2 cellular contexts compared by ENCODE assay signal in the genomic region with DNA sequence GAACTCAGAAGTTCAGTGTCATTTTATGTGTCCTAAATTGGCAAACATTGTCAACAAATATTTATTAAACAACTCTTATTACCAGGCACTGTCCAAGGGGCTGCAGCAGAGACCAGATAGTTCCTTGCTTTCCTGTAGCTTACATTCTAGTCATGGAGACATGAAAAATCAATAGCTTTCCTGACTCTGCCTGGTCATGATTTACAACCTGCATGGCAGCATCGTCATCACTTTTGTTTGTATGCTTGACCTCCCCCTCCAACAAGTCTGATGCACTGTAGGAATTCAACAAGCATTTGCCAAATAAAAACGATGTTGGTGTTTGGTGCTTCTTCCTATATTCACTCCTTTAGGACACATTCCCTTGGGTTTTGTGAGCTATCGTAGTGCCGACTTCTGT.
TF ChIP-seq lines count a peak whose summit lies in the region.

No MANE protein-coding gene starts in this region.

TF ChIP-seq in WTC11, 78 proteins besides CTCF, POLR2A, EP300 and RAD21 (continued from another document):
- TF ChIP-seq, protein P1, sequence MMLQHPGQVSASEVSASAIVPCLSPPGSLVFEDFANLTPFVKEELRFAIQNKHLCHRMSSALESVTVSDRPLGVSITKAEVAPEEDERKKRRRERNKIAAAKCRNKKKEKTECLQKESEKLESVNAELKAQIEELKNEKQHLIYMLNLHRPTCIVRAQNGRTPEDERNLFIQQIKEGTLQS (CRISPR knock-in tag; conservative IDR thresholded peaks at IDR 0.05) = no peak
- TF ChIP-seq, protein P2, sequence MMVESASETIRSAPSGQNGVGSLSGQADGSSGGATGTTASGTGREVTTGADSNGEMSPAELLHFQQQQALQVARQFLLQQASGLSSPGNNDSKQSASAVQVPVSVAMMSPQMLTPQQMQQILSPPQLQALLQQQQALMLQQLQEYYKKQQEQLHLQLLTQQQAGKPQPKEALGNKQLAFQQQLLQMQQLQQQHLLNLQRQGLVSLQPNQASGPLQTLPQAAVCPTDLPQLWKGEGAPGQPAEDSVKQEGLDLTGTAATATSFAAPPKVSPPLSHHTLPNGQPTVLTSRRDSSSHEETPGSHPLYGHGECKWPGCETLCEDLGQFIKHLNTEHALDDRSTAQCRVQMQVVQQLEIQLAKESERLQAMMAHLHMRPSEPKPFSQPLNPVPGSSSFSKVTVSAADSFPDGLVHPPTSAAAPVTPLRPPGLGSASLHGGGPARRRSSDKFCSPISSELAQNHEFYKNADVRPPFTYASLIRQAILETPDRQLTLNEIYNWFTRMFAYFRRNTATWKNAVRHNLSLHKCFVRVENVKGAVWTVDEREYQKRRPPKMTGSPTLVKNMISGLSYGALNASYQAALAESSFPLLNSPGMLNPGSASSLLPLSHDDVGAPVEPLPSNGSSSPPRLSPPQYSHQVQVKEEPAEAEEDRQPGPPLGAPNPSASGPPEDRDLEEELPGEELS (CRISPR knock-in tag; IDR thresholded peaks at IDR 0.05) = no peak
- TF ChIP-seq CREB1 (CRISPR knock-in tag; IDR thresholded peaks at IDR 0.05) (no peak), IRF2 (CRISPR knock-in tag; IDR thresholded peaks at IDR 0.05; ENCODE audit: borderline replicate concordance, low read depth) (no peak), MYBL2 (CRISPR knock-in tag; IDR thresholded peaks at IDR 0.05) (no peak), RORB (CRISPR knock-in tag; IDR thresholded peaks at IDR 0.05) (no peak), TEAD4 (CRISPR knock-in tag; IDR thresholded peaks at IDR 0.05) (no peak), ZNF416 (CRISPR knock-in tag; IDR thresholded peaks at IDR 0.05) (no peak)
- TF ChIP-seq, protein P3, sequence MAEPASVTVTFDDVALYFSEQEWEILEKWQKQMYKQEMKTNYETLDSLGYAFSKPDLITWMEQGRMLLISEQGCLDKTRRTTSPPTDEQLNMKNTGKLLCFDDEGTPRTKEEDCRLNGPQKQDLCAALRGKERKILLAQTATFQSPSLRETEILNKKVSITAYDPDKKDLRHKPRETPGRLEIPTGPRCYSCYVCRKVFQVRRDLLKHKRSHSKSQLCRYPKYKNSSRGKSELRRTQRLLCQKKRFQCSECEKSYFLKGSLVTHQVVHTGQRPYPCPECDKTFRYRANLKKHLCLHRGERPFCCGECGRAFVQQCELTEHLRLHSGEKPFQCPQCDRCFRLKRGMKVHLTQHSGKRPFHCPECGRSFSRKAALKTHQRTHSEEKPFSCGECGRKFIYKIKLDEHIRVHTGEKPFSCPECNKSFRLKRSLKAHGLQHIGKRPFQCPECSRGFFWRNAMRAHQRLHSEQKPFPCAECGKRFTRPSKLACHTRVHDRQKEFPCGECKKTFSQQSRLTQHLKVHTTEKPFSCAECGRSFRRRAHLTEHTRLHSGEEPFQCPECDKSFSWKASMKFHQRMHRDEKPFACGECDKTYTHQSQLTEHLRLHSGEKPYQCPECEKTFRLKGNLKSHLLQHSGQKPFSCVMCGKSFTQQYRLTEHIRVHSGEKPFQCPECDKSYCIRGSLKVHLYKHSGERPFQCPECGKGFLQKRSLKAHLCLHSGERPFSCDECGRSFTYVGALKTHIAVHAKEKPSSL (CRISPR knock-in tag; conservative IDR thresholded peaks at IDR 0.05) = no peak
- TF ChIP-seq, protein P4, sequence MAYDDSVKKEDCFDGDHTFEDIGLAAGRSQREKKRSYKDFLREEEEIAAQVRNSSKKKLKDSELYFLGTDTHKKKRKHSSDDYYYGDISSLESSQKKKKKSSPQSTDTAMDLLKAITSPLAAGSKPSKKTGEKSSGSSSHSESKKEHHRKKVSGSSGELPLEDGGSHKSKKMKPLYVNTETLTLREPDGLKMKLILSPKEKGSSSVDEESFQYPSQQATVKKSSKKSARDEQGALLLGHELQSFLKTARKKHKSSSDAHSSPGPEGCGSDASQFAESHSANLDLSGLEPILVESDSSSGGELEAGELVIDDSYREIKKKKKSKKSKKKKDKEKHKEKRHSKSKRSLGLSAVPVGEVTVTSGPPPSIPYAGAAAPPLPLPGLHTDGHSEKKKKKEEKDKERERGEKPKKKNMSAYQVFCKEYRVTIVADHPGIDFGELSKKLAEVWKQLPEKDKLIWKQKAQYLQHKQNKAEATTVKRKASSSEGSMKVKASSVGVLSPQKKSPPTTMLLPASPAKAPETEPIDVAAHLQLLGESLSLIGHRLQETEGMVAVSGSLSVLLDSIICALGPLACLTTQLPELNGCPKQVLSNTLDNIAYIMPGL (CRISPR knock-in tag; IDR thresholded peaks at IDR 0.05) = no peak
- TF ChIP-seq, protein P5, sequence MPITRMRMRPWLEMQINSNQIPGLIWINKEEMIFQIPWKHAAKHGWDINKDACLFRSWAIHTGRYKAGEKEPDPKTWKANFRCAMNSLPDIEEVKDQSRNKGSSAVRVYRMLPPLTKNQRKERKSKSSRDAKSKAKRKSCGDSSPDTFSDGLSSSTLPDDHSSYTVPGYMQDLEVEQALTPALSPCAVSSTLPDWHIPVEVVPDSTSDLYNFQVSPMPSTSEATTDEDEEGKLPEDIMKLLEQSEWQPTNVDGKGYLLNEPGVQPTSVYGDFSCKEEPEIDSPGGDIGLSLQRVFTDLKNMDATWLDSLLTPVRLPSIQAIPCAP (CRISPR knock-in tag; IDR thresholded peaks at IDR 0.05) = no peak

TF ChIP-seq in HepG2, 621 proteins besides CTCF, POLR2A, EP300 and RAD21 (continued from another document):
- TF ChIP-seq, protein P6, sequence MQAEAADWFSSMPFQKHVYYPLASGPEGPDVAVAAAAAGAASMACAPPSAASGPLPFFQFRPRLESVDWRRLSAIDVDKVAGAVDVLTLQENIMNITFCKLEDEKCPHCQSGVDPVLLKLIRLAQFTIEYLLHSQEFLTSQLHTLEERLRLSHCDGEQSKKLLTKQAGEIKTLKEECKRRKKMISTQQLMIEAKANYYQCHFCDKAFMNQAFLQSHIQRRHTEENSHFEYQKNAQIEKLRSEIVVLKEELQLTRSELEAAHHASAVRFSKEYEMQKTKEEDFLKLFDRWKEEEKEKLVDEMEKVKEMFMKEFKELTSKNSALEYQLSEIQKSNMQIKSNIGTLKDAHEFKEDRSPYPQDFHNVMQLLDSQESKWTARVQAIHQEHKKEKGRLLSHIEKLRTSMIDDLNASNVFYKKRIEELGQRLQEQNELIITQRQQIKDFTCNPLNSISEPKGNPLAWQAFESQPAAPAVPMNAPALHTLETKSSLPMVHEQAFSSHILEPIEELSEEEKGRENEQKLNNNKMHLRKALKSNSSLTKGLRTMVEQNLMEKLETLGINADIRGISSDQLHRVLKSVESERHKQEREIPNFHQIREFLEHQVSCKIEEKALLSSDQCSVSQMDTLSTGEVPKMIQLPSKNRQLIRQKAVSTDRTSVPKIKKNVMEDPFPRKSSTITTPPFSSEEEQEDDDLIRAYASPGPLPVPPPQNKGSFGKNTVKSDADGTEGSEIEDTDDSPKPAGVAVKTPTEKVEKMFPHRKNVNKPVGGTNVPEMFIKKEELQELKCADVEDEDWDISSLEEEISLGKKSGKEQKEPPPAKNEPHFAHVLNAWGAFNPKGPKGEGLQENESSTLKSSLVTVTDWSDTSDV (CRISPR knock-in tag; IDR thresholded peaks at IDR 0.05) = no peak
- TF ChIP-seq ONECUT2 (CRISPR knock-in tag; IDR thresholded peaks at IDR 0.05) (0 out of 2 replicates have a peak, but pooled peaks have one; percentile 33), NR2C2 (CRISPR knock-in tag; IDR thresholded peaks at IDR 0.05; ENCODE audit: borderline replicate concordance) (no peak), PPARG (CRISPR knock-in tag; conservative IDR thresholded peaks at IDR 0.05) (no peak), SETDB1 (CRISPR knock-in tag; IDR thresholded peaks at IDR 0.05; ENCODE audit: borderline replicate concordance) (no peak), ZNF253 (CRISPR knock-in tag; IDR thresholded peaks at IDR 0.05; ENCODE audit: borderline replicate concordance) (no peak), NKX3-1 (CRISPR knock-in tag; IDR thresholded peaks at IDR 0.05) (no peak)
- TF ChIP-seq, protein P7, sequence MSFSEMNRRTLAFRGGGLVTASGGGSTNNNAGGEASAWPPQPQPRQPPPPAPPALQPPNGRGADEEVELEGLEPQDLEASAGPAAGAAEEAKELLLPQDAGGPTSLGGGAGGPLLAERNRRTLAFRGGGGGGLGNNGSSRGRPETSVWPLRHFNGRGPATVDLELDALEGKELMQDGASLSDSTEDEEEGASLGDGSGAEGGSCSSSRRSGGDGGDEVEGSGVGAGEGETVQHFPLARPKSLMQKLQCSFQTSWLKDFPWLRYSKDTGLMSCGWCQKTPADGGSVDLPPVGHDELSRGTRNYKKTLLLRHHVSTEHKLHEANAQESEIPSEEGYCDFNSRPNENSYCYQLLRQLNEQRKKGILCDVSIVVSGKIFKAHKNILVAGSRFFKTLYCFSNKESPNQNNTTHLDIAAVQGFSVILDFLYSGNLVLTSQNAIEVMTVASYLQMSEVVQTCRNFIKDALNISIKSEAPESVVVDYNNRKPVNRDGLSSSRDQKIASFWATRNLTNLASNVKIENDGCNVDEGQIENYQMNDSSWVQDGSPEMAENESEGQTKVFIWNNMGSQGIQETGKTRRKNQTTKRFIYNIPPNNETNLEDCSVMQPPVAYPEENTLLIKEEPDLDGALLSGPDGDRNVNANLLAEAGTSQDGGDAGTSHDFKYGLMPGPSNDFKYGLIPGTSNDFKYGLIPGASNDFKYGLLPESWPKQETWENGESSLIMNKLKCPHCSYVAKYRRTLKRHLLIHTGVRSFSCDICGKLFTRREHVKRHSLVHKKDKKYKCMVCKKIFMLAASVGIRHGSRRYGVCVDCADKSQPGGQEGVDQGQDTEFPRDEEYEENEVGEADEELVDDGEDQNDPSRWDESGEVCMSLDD (CRISPR knock-in tag; IDR thresholded peaks at IDR 0.05; ENCODE audit: borderline replicate concordance) = no peak
